27 cellular contexts compared by ENCODE assay signal in the genomic region with DNA sequence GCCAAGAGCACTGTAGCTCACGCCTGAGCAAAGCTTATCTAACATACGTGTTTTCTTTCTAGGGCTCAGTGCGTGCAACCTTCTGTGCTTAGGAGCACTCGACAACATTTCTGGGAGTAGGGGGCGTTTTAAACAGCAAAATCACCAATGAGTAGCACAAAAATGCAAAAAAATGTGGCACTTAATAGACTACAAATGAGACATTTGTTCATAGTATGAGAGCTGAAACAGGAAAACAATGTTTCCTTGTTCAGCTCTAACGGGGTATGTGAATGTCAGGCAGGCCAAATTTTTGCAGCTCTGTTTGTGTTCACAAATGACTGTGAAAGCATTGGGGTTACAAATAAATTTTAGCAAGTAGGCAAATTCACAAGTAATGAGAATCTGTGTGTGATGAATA.
"Had no signal": no experiment of that assay in that cellular context is flagged by ENCODE, and none has a peak within 500 bp of the region (broad histone marks: within the 10 kb centered on the region; RNA-seq: fewer than 3 reads in every experiment).

No MANE protein-coding gene starts in this region.

- H3K27ac ChIP-seq: adrenal gland, ascending aorta, epithelial cell of prostate, esophagus squamous epithelium, lower lobe of right lung, ovary, psoas muscle, right atrium auricular region, vagina had no signal

- H3K9me3 Mint-ChIP-seq: activated naive CD8-positive, alpha-beta T cell treated with anti-CD3 and anti-CD28 coated beads for 36 hours; brain; nephron; type B pancreatic cell had no signal

- ATAC-seq: activated CD4-positive, alpha-beta T cell treated with anti-CD3 and anti-CD28 coated beads for 36 hours; activated CD8-positive, alpha-beta T cell treated with anti-CD3 and anti-CD28 coated beads, Interleukin-2, amount 10 ng/mL, durations not matched to agents 7 days and 5 days; activated T-cell treated with anti-CD3 and anti-CD28 coated beads, Interleukin-2, amount 50 U/mL, for 72 hours; lower lobe of right lung; psoas muscle; stimulated activated naive B cell treated with anti-CD40 and anti-IgM and Interleukin-4, amounts not matched to agents 10 μg/mL and 1 μg/mL and 100 μg/mL, for 72 hours had no signal

- H3K4me1 Mint-ChIP-seq: activated CD4-positive, alpha-beta T cell treated with anti-CD3 and anti-CD28 coated beads for 36 hours; activated naive CD8-positive, alpha-beta T cell treated with anti-CD3 and anti-CD28 coated beads for 36 hours; nephron; stimulated activated naive B cell treated with anti-CD40 and anti-IgM and Interleukin-4, amounts not matched to agents 10 μg/mL and 1 μg/mL and 100 μg/mL, for 72 hours had no signal

- H3K36me3 Mint-ChIP-seq: activated naive CD8-positive, alpha-beta T cell treated with anti-CD3 and anti-CD28 coated beads for 36 hours; brain; stimulated activated naive B cell treated with anti-CD40 and anti-IgM and Interleukin-4, amounts not matched to agents 10 μg/mL and 1 μg/mL and 100 μg/mL, for 72 hours; type B pancreatic cell had no signal

- DNase-seq: activated CD4-positive, alpha-beta T cell treated with anti-CD3 and anti-CD28 coated beads for 36 hours; activated CD8-positive, alpha-beta T cell treated with anti-CD3 and anti-CD28 coated beads, Interleukin-2, amount 10 ng/mL, durations not matched to agents 7 days and 5 days; activated effector memory CD4-positive, alpha-beta T cell treated with Interleukin-2 at 50 U/mL for 16 hours; activated naive CD4-positive, alpha-beta T cell treated with anti-CD3 and anti-CD28 coated beads for 36 hours; activated naive CD8-positive, alpha-beta T cell treated with anti-CD3 and anti-CD28 coated beads for 36 hours; activated T-cell treated with anti-CD3 and anti-CD28 coated beads for 4 hours; activated T-cell treated with anti-CD3 and anti-CD28 coated beads, Interleukin-2, amount 50 U/mL, for 72 hours; adrenal gland; central memory CD4-positive, alpha-beta T cell; effector CD4-positive, alpha-beta T cell; esophagus squamous epithelium; glutamatergic neuron; lower lobe of right lung; mesendoderm; ovary; psoas muscle; stimulated activated CD4-positive, alpha-beta T cell treated with anti-CD3 and anti-CD28 coated beads, Interleukin-1b, Interleukin-23, amount 100 ng/mL, for 48 hours; stimulated activated naive B cell treated with anti-CD40 and anti-IgM and Interleukin-4, amounts not matched to agents 10 μg/mL and 1 μg/mL and 100 μg/mL, for 72 hours; T-helper 2 cell had no signal

- H3K4me3 Mint-ChIP-seq: activated CD4-positive, alpha-beta T cell treated with anti-CD3 and anti-CD28 coated beads for 36 hours; activated CD8-positive, alpha-beta T cell treated with anti-CD3 and anti-CD28 coated beads, Interleukin-2, amount 10 ng/mL, durations not matched to agents 7 days and 5 days; activated naive CD4-positive, alpha-beta T cell treated with anti-CD3 and anti-CD28 coated beads for 36 hours; activated naive CD8-positive, alpha-beta T cell treated with anti-CD3 and anti-CD28 coated beads for 36 hours; activated T-cell treated with anti-CD3 and anti-CD28 coated beads, Interleukin-2, amount 50 U/mL, for 72 hours; dendritic cell treated with granulocyte-macrophage colony-stimulating factor and Interleukin-4, amounts not matched to agents 40 ng/mL and 50 ng/mL, for 4 days; nephron; stimulated activated naive B cell treated with anti-CD40 and anti-IgM and Interleukin-4, amounts not matched to agents 10 μg/mL and 1 μg/mL and 100 μg/mL, for 72 hours; type B pancreatic cell had no signal

- H3K27ac Mint-ChIP-seq: activated CD4-positive, alpha-beta T cell treated with anti-CD3 and anti-CD28 coated beads for 36 hours; activated CD8-positive, alpha-beta T cell treated with anti-CD3 and anti-CD28 coated beads, Interleukin-2, amount 10 ng/mL, durations not matched to agents 7 days and 5 days; activated naive CD4-positive, alpha-beta T cell treated with anti-CD3 and anti-CD28 coated beads for 36 hours; activated naive CD8-positive, alpha-beta T cell treated with anti-CD3 and anti-CD28 coated beads for 36 hours; activated T-cell treated with anti-CD3 and anti-CD28 coated beads, Interleukin-2, amount 50 U/mL, for 72 hours; dendritic cell treated with granulocyte-macrophage colony-stimulating factor and Interleukin-4, amounts not matched to agents 40 ng/mL and 50 ng/mL, for 4 days; nephron; stimulated activated naive B cell treated with anti-CD40 and anti-IgM and Interleukin-4, amounts not matched to agents 10 μg/mL and 1 μg/mL and 100 μg/mL, for 72 hours; type B pancreatic cell had no signal

- H3K27me3 Mint-ChIP-seq: activated naive CD8-positive, alpha-beta T cell treated with anti-CD3 and anti-CD28 coated beads for 36 hours; dendritic cell treated with granulocyte-macrophage colony-stimulating factor and Interleukin-4, amounts not matched to agents 40 ng/mL and 50 ng/mL, for 4 days; stimulated activated naive B cell treated with anti-CD40 and anti-IgM and Interleukin-4, amounts not matched to agents 10 μg/mL and 1 μg/mL and 100 μg/mL, for 72 hours had no signal
